Comparison of ENCODE assay signal across 22 cellular contexts in the genomic region with DNA sequence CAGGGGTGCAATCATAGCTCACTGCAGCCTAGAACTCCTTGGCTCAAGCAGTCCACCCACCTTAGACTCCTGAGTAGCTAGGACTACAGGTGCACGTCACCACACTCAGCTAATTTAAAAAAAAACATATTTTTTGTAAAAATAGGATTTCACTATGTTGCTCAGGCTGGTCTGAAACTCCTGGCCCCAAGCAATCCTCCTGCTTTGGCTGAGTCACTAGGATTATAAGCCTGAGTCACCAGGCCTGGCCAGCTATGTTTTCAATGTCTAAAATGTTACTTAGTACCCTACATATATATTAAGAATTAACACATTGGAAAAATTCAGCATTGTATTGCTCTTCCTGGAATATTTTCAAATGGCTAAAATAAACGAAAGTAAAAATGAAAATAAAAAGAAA. TPM values are rescaled to one million over a fixed set of nuclear protein-coding genes. Genes with fewer than 3 reads are reported as not detected.
DNase-seq lines count a peak whose midpoint lies in the region; ATAC-seq and TF ChIP-seq lines count a peak whose summit lies in the region.
"Had no signal": no experiment of that assay in that cellular context is flagged by ENCODE, and none has a peak within 500 bp of the region (broad histone marks: within the 10 kb centered on the region; RNA-seq: fewer than 3 reads in every experiment).

No MANE protein-coding gene starts in this region.

- CTCF ChIA-PET in activated CD4-positive, alpha-beta T cell treated with anti-CD3 and anti-CD28 coated beads for 36 hours (lab: Charles Lee), result no interaction called here
- CTCF ChIA-PET in RWPE1 (lab: Yijun Ruan, JAX), result interaction anchor here (0.6 to 0.7 kb wide), 2 partner anchors 68 to 1279 kb away, joined by 3 to 5 read pairs; no protein-coding TSS in a partner anchor
- CTCF ChIA-PET in activated CD4-positive, alpha-beta memory T cell treated with anti-CD3 and anti-CD28 coated beads, Interleukin-2, amount 10 ng/mL, durations not matched to agents 7 days and 5 days (lab: Charles Lee), result no interaction called here

- H3K27me3 ChIP-seq in dorsolateral prefrontal cortex, result peaks cover 0 to 11% (median 0%) of the 10 kb centered on the region in 45 donors
- H3K27me3 ChIP-seq: body of pancreas, pancreas, tibial artery had no signal

- H3K27me3 Mint-ChIP-seq in activated CD4-positive, alpha-beta T cell treated with anti-CD3 and anti-CD28 coated beads for 36 hours, result peaks cover 2% of the 10 kb centered on the region
- no peaks in the 10 kb centered on the region for H3K27me3 Mint-ChIP-seq in activated CD4-positive, alpha-beta memory T cell treated with anti-CD3 and anti-CD28 coated beads, Interleukin-2, amount 10 ng/mL, durations not matched to agents 7 days and 5 days

- intact Hi-C loops in activated CD4-positive, alpha-beta T cell treated with anti-CD3 and anti-CD28 coated beads for 36 hours (cut with DNase I, micrococcal nuclease), result no loop called here
- intact Hi-C loops in dorsolateral prefrontal cortex (cut with DNase I), result no loop called here

- no peak overlapping the region for H3K4me3 ChIP-seq in dorsolateral prefrontal cortex
- H3K4me3 ChIP-seq: body of pancreas, GM23338, pancreas, SK-N-MC, skin epidermis, tibial artery had no signal

- TF ChIP-seq CTCF in RWPE1 (conservative IDR thresholded peaks at IDR 0.05; ENCODE audit: low read depth) (no peak), dorsolateral prefrontal cortex (IDR thresholded peaks at IDR 0.05 in 54 of 56, conservative IDR thresholded peaks at IDR 0.05 in 2 of 56; ENCODE audit: low read depth in 1 of 56, partially characterized antibody in 56 of 56) (no peak)

- H3K4me3 Mint-ChIP-seq in activated CD4-positive, alpha-beta T cell treated with anti-CD3 and anti-CD28 coated beads for 36 hours, result no peak overlapping the region
- H3K4me3 Mint-ChIP-seq in activated CD4-positive, alpha-beta memory T cell treated with anti-CD3 and anti-CD28 coated beads, Interleukin-2, amount 10 ng/mL, durations not matched to agents 7 days and 5 days, result no peak overlapping the region
- H3K4me3 Mint-ChIP-seq: activated naive CD4-positive, alpha-beta T cell treated with anti-CD3 and anti-CD28 coated beads for 36 hours; CD4-positive, alpha-beta memory T cell; GM23338 had no signal

- H3K9me3 Mint-ChIP-seq in activated CD4-positive, alpha-beta T cell treated with anti-CD3 and anti-CD28 coated beads for 36 hours (ENCODE audit: low read depth), result no peaks in the 10 kb centered on the region
- H3K9me3 Mint-ChIP-seq in activated CD4-positive, alpha-beta memory T cell treated with anti-CD3 and anti-CD28 coated beads, Interleukin-2, amount 10 ng/mL, durations not matched to agents 7 days and 5 days, result no peaks in the 10 kb centered on the region
- H3K9me3 Mint-ChIP-seq: activated naive CD4-positive, alpha-beta T cell treated with anti-CD3 and anti-CD28 coated beads for 36 hours; GM23338 had no signal

- ATAC-seq in activated CD4-positive, alpha-beta T cell treated with anti-CD3 and anti-CD28 coated beads for 36 hours, result no peak
- ATAC-seq: body of pancreas, GM23338, left ventricle myocardium superior, pancreas had no signal

- H3K27ac Mint-ChIP-seq in activated CD4-positive, alpha-beta T cell treated with anti-CD3 and anti-CD28 coated beads for 36 hours, result no peak overlapping the region
- H3K27ac Mint-ChIP-seq in activated CD4-positive, alpha-beta memory T cell treated with anti-CD3 and anti-CD28 coated beads, Interleukin-2, amount 10 ng/mL, durations not matched to agents 7 days and 5 days, result no peak overlapping the region
- H3K27ac Mint-ChIP-seq: activated naive CD4-positive, alpha-beta T cell treated with anti-CD3 and anti-CD28 coated beads for 36 hours; CD4-positive, alpha-beta memory T cell; GM23338 had no signal

- H3K36me3 Mint-ChIP-seq in activated CD4-positive, alpha-beta T cell treated with anti-CD3 and anti-CD28 coated beads for 36 hours (ENCODE audit: low read depth), result no peaks in the 10 kb centered on the region
- no peaks in the 10 kb centered on the region for H3K36me3 Mint-ChIP-seq in activated CD4-positive, alpha-beta memory T cell treated with anti-CD3 and anti-CD28 coated beads, Interleukin-2, amount 10 ng/mL, durations not matched to agents 7 days and 5 days (ENCODE audit: low read depth)
- H3K36me3 Mint-ChIP-seq: CD4-positive, alpha-beta memory T cell had no signal

- POLR2A ChIA-PET in activated CD4-positive, alpha-beta T cell treated with anti-CD3 and anti-CD28 coated beads for 36 hours (lab: Charles Lee), result no interaction called here
- POLR2A ChIA-PET in RWPE1 (lab: Yijun Ruan, JAX; ENCODE audit: low non-redundant PET), result no interaction called here
- POLR2A ChIA-PET in activated CD4-positive, alpha-beta memory T cell treated with anti-CD3 and anti-CD28 coated beads, Interleukin-2, amount 10 ng/mL, durations not matched to agents 7 days and 5 days (lab: Charles Lee), result no interaction called here

- DNase-seq in activated CD4-positive, alpha-beta T cell treated with anti-CD3 and anti-CD28 coated beads for 36 hours, result peak; percentile 4
- DNase-seq in activated CD4-positive, alpha-beta T cell treated with anti-CD3 and anti-CD28 coated beads, Interleukin-2, amount 50 U/mL, for 4 hours, result no peak
- DNase-seq in RWPE1 (ENCODE audit: low spot score) (peak; percentile 0), fibroblast of peridontal ligament (ENCODE audit: extremely low read depth) (peak; percentile 8), DMS 273 treated with DMSO at 0.1 percent for 48 hours (lab: John Stamatoyannopoulos, UW) (no peak), dorsolateral prefrontal cortex (no peak), NCI-H146 treated with DMSO at 0.1 percent for 48 hours (lab: John Stamatoyannopoulos, UW; ENCODE audit: unreplicated experiment) (no peak)
- DNase-seq in activated CD4-positive, alpha-beta memory T cell treated with anti-CD3 and anti-CD28 coated beads, Interleukin-2, amount 10 ng/mL, durations not matched to agents 7 days and 5 days, result no peak
- DNase-seq: activated CD4-positive, alpha-beta T cell treated with anti-CD3 and anti-CD28 coated beads for 1 hour; activated naive CD4-positive, alpha-beta T cell treated with anti-CD3 and anti-CD28 coated beads for 36 hours; body of pancreas; left ventricle myocardium superior; NCI-H187 treated with DMSO at 0.1 percent for 48 hours; NCI-H510A; pancreas; tibial artery had no signal

- H3K4me1 Mint-ChIP-seq in activated CD4-positive, alpha-beta T cell treated with anti-CD3 and anti-CD28 coated beads for 36 hours, result no peaks in the 10 kb centered on the region
- H3K4me1 Mint-ChIP-seq in activated CD4-positive, alpha-beta memory T cell treated with anti-CD3 and anti-CD28 coated beads, Interleukin-2, amount 10 ng/mL, durations not matched to agents 7 days and 5 days, result no peaks in the 10 kb centered on the region
- H3K4me1 Mint-ChIP-seq: GM23338 had no signal

- no peak overlapping the region for H3K27ac ChIP-seq in RWPE1
- no peak overlapping the region for H3K27ac ChIP-seq in dorsolateral prefrontal cortex
- H3K27ac ChIP-seq: 22Rv1, body of pancreas, pancreas, SK-N-MC, skin epidermis, tibial artery had no signal

RNA-seq across cellular contexts. Expression of gene PNPLA4, which starts 37.5 kb away (rescaled TPM):
- 10 to 100 TPM; 12.8 to 14.4 TPM for total RNA-seq in activated CD4-positive, alpha-beta T cell treated with anti-CD3 and anti-CD28 coated beads for 36 hours
- 1 to 10 TPM; 4.3 to 4.5 TPM for total RNA-seq in activated CD4-positive, alpha-beta memory T cell treated with anti-CD3 and anti-CD28 coated beads, Interleukin-2, amount 10 ng/mL, durations not matched to agents 7 days and 5 days
- total RNA-seq in dorsolateral prefrontal cortex, result 10 to 100 TPM in 107 of 120 experiments, 1 to 10 TPM in 13; 5.0 to 48.2 (median 14.7) TPM

RNA-seq across cellular contexts. Expression of gene VCX, which starts 46.7 kb away (rescaled TPM):
- total RNA-seq in activated CD4-positive, alpha-beta T cell treated with anti-CD3 and anti-CD28 coated beads for 36 hours, result not detected
- not detected for total RNA-seq in activated CD4-positive, alpha-beta memory T cell treated with anti-CD3 and anti-CD28 coated beads, Interleukin-2, amount 10 ng/mL, durations not matched to agents 7 days and 5 days
- 1 to 10 TPM in 8 of 120 experiments, under 1 TPM in 10, not detected in 102; 0.51 to 2.3 (median 0.90) TPM for total RNA-seq in dorsolateral prefrontal cortex
- total RNA-seq: activated naive CD4-positive, alpha-beta T cell treated with anti-CD3 and anti-CD28 coated beads for 36 hours; body of pancreas; CD4-positive, alpha-beta memory T cell; G401; left ventricle myocardium superior had no signal

Comparison
In these comparisons a context has a peak if more than half of its experiments do, and no peak if none do; other contexts are left out.
1. DNase-seq: peak in activated CD4-positive, alpha-beta T cell treated with anti-CD3 and anti-CD28 coated beads for 36 hours (single experiment), RWPE1 (single experiment) and fibroblast of peridontal ligament (single experiment); none in activated CD4-positive, alpha-beta T cell treated with anti-CD3 and anti-CD28 coated beads, Interleukin-2, amount 50 U/mL, for 4 hours (0 of 2), activated CD4-positive, alpha-beta memory T cell treated with anti-CD3 and anti-CD28 coated beads, Interleukin-2, amount 10 ng/mL, durations not matched to agents 7 days and 5 days (single experiment), DMS 273 treated with DMSO at 0.1 percent for 48 hours (single experiment), dorsolateral prefrontal cortex (0 of 10) and NCI-H146 treated with DMSO at 0.1 percent for 48 hours (single experiment).